ENCODE assay signal across 13 cellular contexts in genomic region chr10:129605266-129605985, GRCh38.
A peak's percentile ranks its signal among the peaks of the same experiment; 100 is the strongest.
DNase-seq lines count a peak whose midpoint lies in the region; ATAC-seq and TF ChIP-seq lines count a peak whose summit lies in the region.
"Had no signal": no experiment of that assay in that cellular context is flagged by ENCODE, and none has a peak within 500 bp of the region (broad histone marks: within the 10 kb centered on the region; RNA-seq: fewer than 3 reads in every experiment).

No MANE protein-coding gene starts in this region.

- H3K27ac Mint-ChIP-seq in activated naive CD8-positive, alpha-beta T cell treated with anti-CD3 and anti-CD28 coated beads, Interleukin-2, amount 50 U/mL, for 24 hours, result no peak overlapping the region
- H3K27ac Mint-ChIP-seq in Caco-2 (ENCODE audit: unreplicated experiment), result no peak overlapping the region
- H3K27ac Mint-ChIP-seq: activated naive CD8-positive, alpha-beta T cell had no signal

- no peak overlapping the region for H3K4me3 Mint-ChIP-seq in activated naive CD8-positive, alpha-beta T cell treated with anti-CD3 and anti-CD28 coated beads, Interleukin-2, amount 50 U/mL, for 24 hours
- no peak overlapping the region for H3K4me3 Mint-ChIP-seq in Caco-2 (ENCODE audit: unreplicated experiment)
- H3K4me3 Mint-ChIP-seq: activated naive CD8-positive, alpha-beta T cell had no signal

- H3K9me3 ChIP-seq in skeletal muscle satellite cell (replicated peaks; ENCODE audit: low read length), result no peaks in the 10 kb centered on the region
- no peaks in the 10 kb centered on the region for H3K9me3 ChIP-seq in Caco-2
- H3K9me3 ChIP-seq: colonic mucosa had no signal

- no peaks in the 10 kb centered on the region for H3K9me3 Mint-ChIP-seq in activated naive CD8-positive, alpha-beta T cell treated with anti-CD3 and anti-CD28 coated beads, Interleukin-2, amount 50 U/mL, for 24 hours
- H3K9me3 Mint-ChIP-seq in Caco-2 (ENCODE audit: unreplicated experiment), result no peaks in the 10 kb centered on the region

- H3K27me3 Mint-ChIP-seq in activated naive CD8-positive, alpha-beta T cell treated with anti-CD3 and anti-CD28 coated beads, Interleukin-2, amount 50 U/mL, for 24 hours, result no peaks in the 10 kb centered on the region
- H3K27me3 Mint-ChIP-seq in Caco-2 (ENCODE audit: insufficient read depth, unreplicated experiment), result no peaks in the 10 kb centered on the region
- H3K27me3 Mint-ChIP-seq: activated naive CD8-positive, alpha-beta T cell had no signal

- CTCF ChIA-PET in Caco-2 (lab: Charles Lee), result no interaction called here

- H3K36me3 ChIP-seq in skeletal muscle satellite cell (ENCODE audit: insufficient read depth, low read length) (no peaks in the 10 kb centered on the region), Caco-2 (ENCODE audit: control insufficient read depth, insufficient read depth, low read length) (no peaks in the 10 kb centered on the region)
- H3K36me3 ChIP-seq: colonic mucosa had no signal

- H3K4me1 Mint-ChIP-seq in activated naive CD8-positive, alpha-beta T cell treated with anti-CD3 and anti-CD28 coated beads, Interleukin-2, amount 50 U/mL, for 24 hours, result no peaks in the 10 kb centered on the region
- H3K4me1 Mint-ChIP-seq in Caco-2 (ENCODE audit: low read depth, unreplicated experiment), result peaks cover 6% of the 10 kb centered on the region

- POLR2A ChIA-PET in Caco-2 (lab: Charles Lee), result no interaction called here

- no peak for TF ChIP-seq CTCF in Caco-2 (IDR thresholded peaks at IDR 0.05; ENCODE audit: insufficient read depth in 1 of 2, low read depth in 1 of 2, low read length in 1 of 2, severe bottlenecking in 1 of 2, unreplicated experiment in 1 of 2)

- no peak overlapping the region for H3K9ac ChIP-seq in skeletal muscle satellite cell (ENCODE audit: low read depth, low read length)

- no peaks in the 10 kb centered on the region for H3K27me3 ChIP-seq in skeletal muscle satellite cell (ENCODE audit: control insufficient read depth, insufficient read depth, low read length)
- H3K27me3 ChIP-seq in Caco-2 (replicated peaks; ENCODE audit: control insufficient read depth, insufficient read depth, low read length), result no peaks in the 10 kb centered on the region
- H3K27me3 ChIP-seq: colonic mucosa had no signal

- intact Hi-C loops in Right ventricle myocardium inferior (cut with DNase I), result no loop called here
- intact Hi-C loops in Caco-2 (cut with micrococcal nuclease; ENCODE audit: unreplicated experiment), result no loop called here

- peak; percentile 6 for DNase-seq in LHCN-M2 (ENCODE audit: low read depth)
- no peak for DNase-seq in activated naive CD8-positive, alpha-beta T cell treated with anti-CD3 and anti-CD28 coated beads, Interleukin-2, amount 50 U/mL, for 24 hours
- DNase-seq in Right ventricle myocardium inferior (ENCODE audit: missing footprints), result no peak
- no peak for DNase-seq in Caco-2
- DNase-seq: colonic mucosa, KG1, NCI-H2107, substantia nigra had no signal

- peaks cover 14% of the 10 kb centered on the region for H3K36me3 Mint-ChIP-seq in activated naive CD8-positive, alpha-beta T cell treated with anti-CD3 and anti-CD28 coated beads, Interleukin-2, amount 50 U/mL, for 24 hours (ENCODE audit: low read depth)
- peaks cover 16% of the 10 kb centered on the region for H3K36me3 Mint-ChIP-seq in Caco-2 (ENCODE audit: insufficient read depth, unreplicated experiment)

- H3K4me1 ChIP-seq in skeletal muscle satellite cell (ENCODE audit: control insufficient read depth, insufficient read depth, low read length) (peaks cover 8% of the 10 kb centered on the region), Caco-2 (no peaks in the 10 kb centered on the region)
- H3K4me1 ChIP-seq: colonic mucosa had no signal

- H3K4me2 ChIP-seq in skeletal muscle satellite cell (ENCODE audit: low read length), result peak overlapping the region; percentile 77

- H3K4me3 ChIP-seq in skeletal muscle satellite cell (ENCODE audit: low read length), result peak overlapping the region; percentile 52
- no peak overlapping the region for H3K4me3 ChIP-seq in Caco-2 (ENCODE audit: low read depth, low read length)
- H3K4me3 ChIP-seq: colonic mucosa had no signal

- no TSS peak for BruUV-seq in Caco-2 (replicated peaks; lab: Mats Ljungman, UMichigan)

- ATAC-seq in GM18870 (IDR thresholded peaks at IDR 0.05; ENCODE audit: unreplicated experiment) (peak; percentile 43), HG02571 (IDR thresholded peaks at IDR 0.05; ENCODE audit: unreplicated experiment) (peak; percentile 42), Right ventricle myocardium inferior (no peak)
- ATAC-seq in activated naive CD8-positive, alpha-beta T cell treated with anti-CD3 and anti-CD28 coated beads, Interleukin-2, amount 50 U/mL, for 24 hours, result no peak
- ATAC-seq: Panc1 had no signal

Comparison
In these comparisons a context has a peak if more than half of its experiments do, and no peak if none do; other contexts are left out.
1. ATAC-seq: peak in GM18870 (single experiment) and HG02571 (single experiment); none in activated naive CD8-positive, alpha-beta T cell treated with anti-CD3 and anti-CD28 coated beads, Interleukin-2, amount 50 U/mL, for 24 hours (single experiment) and Right ventricle myocardium inferior (single experiment).